ENCODE assay signal across 2 cellular contexts in genomic region chr17:1601571-1601970, GRCh38.
TF ChIP-seq lines count a peak whose summit lies in the region.

No MANE protein-coding gene starts in this region.

TF ChIP-seq in GM23338, 12 proteins besides CTCF, POLR2A, EP300 and RAD21:
- TF ChIP-seq EZH2phosphoT487 (IDR thresholded peaks at IDR 0.05; ENCODE audit: unreplicated experiment) = no peak
- TF ChIP-seq, protein P1, sequence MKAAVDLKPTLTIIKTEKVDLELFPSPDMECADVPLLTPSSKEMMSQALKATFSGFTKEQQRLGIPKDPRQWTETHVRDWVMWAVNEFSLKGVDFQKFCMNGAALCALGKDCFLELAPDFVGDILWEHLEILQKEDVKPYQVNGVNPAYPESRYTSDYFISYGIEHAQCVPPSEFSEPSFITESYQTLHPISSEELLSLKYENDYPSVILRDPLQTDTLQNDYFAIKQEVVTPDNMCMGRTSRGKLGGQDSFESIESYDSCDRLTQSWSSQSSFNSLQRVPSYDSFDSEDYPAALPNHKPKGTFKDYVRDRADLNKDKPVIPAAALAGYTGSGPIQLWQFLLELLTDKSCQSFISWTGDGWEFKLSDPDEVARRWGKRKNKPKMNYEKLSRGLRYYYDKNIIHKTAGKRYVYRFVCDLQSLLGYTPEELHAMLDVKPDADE (IDR thresholded peaks at IDR 0.05) = no peak
- TF ChIP-seq NANOG (IDR thresholded peaks at IDR 0.05; ENCODE audit: borderline replicate concordance) = no peak
- TF ChIP-seq JUNB (IDR thresholded peaks at IDR 0.05; ENCODE audit: unreplicated experiment) = no peak
- no peak for TF ChIP-seq CREB1 (CRISPR knock-in tag; IDR thresholded peaks at IDR 0.05; ENCODE audit: low read depth)
- no peak for TF ChIP-seq ZNF114 (CRISPR knock-in tag; IDR thresholded peaks at IDR 0.05)
- TF ChIP-seq ZNF462 (CRISPR knock-in tag; IDR thresholded peaks at IDR 0.05) = no peak
- TF ChIP-seq POLR2AphosphoS5 (IDR thresholded peaks at IDR 0.05; ENCODE audit: low read depth) = no peak
- no peak for TF ChIP-seq ZNF331 (CRISPR knock-in tag; IDR thresholded peaks at IDR 0.05; ENCODE audit: low read depth)

TF ChIP-seq in GM12878, 131 proteins besides CTCF, POLR2A, EP300 and RAD21:
- TF ChIP-seq LARP7 (IDR thresholded peaks at IDR 0.05) (no peak), ESRRA (IDR thresholded peaks at IDR 0.05; ENCODE audit: low read length) (no peak), TARDBP (IDR thresholded peaks at IDR 0.05; ENCODE audit: borderline replicate concordance) (no peak), CBX5 (IDR thresholded peaks at IDR 0.05; ENCODE audit: low read depth) (peak; percentile 30; the same call in 1 of the 2 replicates)
